2 cellular contexts compared by ENCODE assay signal in the genomic region with DNA sequence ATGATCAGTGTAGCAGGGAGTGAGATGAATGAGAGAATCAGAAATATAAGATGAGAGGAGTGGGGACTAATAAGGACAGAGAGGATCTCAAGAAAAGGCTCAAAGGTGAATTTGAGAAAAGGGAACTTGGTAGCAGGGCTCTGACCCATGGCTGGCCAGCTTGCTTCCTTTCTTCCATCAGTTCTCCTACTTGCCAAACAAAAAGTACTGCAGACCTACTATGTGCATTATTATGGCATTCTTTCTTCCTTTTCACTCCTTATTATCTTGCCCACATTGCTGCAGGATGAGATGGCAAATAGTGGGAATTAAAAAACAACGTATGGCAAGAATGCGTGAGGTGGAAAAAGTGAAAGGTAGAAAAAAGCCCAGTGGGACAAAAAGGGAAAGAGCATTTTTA.
A peak's percentile ranks its signal among the peaks of the same experiment; 100 is the strongest.
TF ChIP-seq lines count a peak whose summit lies in the region.

No MANE protein-coding gene starts in this region.

TF ChIP-seq in HepG2, 621 proteins besides CTCF, POLR2A, EP300 and RAD21:
- TF ChIP-seq ZMAT5 (CRISPR knock-in tag; IDR thresholded peaks at IDR 0.05; ENCODE audit: borderline replicate concordance, low read depth): no peak
- TF ChIP-seq ZNF274 (CRISPR knock-in tag; IDR thresholded peaks at IDR 0.05): no peak
- TF ChIP-seq ZNF776 (CRISPR knock-in tag; IDR thresholded peaks at IDR 0.05): no peak
- TF ChIP-seq HNRNPK (IDR thresholded peaks at IDR 0.05; ENCODE audit: low read depth, low read length, poor library complexity, severe bottlenecking): peak; percentile 46
- TF ChIP-seq ELK4 (CRISPR knock-in tag; IDR thresholded peaks at IDR 0.05; ENCODE audit: borderline replicate concordance): no peak
- no peak for TF ChIP-seq ZNF44 (CRISPR knock-in tag; IDR thresholded peaks at IDR 0.05)
- TF ChIP-seq ARNT2 (CRISPR knock-in tag; IDR thresholded peaks at IDR 0.05; ENCODE audit: low read depth): no peak
- TF ChIP-seq MYNN (CRISPR knock-in tag; IDR thresholded peaks at IDR 0.05; ENCODE audit: low read depth): no peak
- TF ChIP-seq ZKSCAN1 (IDR thresholded peaks at IDR 0.05; ENCODE audit: low read length): peak; percentile 66; the same call in 1 of the 2 replicates
- no peak for TF ChIP-seq ZNF251 (CRISPR knock-in tag; IDR thresholded peaks at IDR 0.05)
- no peak for TF ChIP-seq ZNF75D (CRISPR knock-in tag; IDR thresholded peaks at IDR 0.05; ENCODE audit: borderline replicate concordance)
- TF ChIP-seq TEAD2 (CRISPR knock-in tag; IDR thresholded peaks at IDR 0.05): no peak
- no peak for TF ChIP-seq ZNF570 (CRISPR knock-in tag; IDR thresholded peaks at IDR 0.05; ENCODE audit: borderline replicate concordance)

TF ChIP-seq in WTC11, 78 proteins besides CTCF, POLR2A, EP300 and RAD21:
- TF ChIP-seq ZNF121 (CRISPR knock-in tag; IDR thresholded peaks at IDR 0.05) (no peak), HMGA2 (CRISPR knock-in tag; IDR thresholded peaks at IDR 0.05) (no peak), NFYB (CRISPR knock-in tag; conservative IDR thresholded peaks at IDR 0.05; ENCODE audit: low read depth) (no peak), ATF2 (CRISPR knock-in tag; IDR thresholded peaks at IDR 0.05; ENCODE audit: borderline replicate concordance, low read depth) (no peak), ZNF232 (CRISPR knock-in tag; IDR thresholded peaks at IDR 0.05) (no peak), ZNF396 (CRISPR knock-in tag; IDR thresholded peaks at IDR 0.05; ENCODE audit: borderline replicate concordance) (no peak), KAT7 (CRISPR knock-in tag; IDR thresholded peaks at IDR 0.05; ENCODE audit: borderline replicate concordance) (no peak), NR3C1 (CRISPR knock-in tag; conservative IDR thresholded peaks at IDR 0.05; ENCODE audit: low read depth) (no peak), TCF7 (CRISPR knock-in tag; IDR thresholded peaks at IDR 0.05; ENCODE audit: low read depth) (no peak), IRF1 (CRISPR knock-in tag; IDR thresholded peaks at IDR 0.05) (no peak), CBFB (CRISPR knock-in tag; IDR thresholded peaks at IDR 0.05; ENCODE audit: low read depth) (no peak), ATF6 (CRISPR knock-in tag; IDR thresholded peaks at IDR 0.05) (no peak), GTF2I (CRISPR knock-in tag; conservative IDR thresholded peaks at IDR 0.05) (no peak), JAZF1 (CRISPR knock-in tag; IDR thresholded peaks at IDR 0.05) (no peak), ZNF138 (CRISPR knock-in tag; conservative IDR thresholded peaks at IDR 0.05) (no peak), USF1 (CRISPR knock-in tag; IDR thresholded peaks at IDR 0.05) (no peak), ZNF219 (CRISPR knock-in tag; IDR thresholded peaks at IDR 0.05; ENCODE audit: borderline replicate concordance) (no peak)
- TF ChIP-seq, protein P1, sequence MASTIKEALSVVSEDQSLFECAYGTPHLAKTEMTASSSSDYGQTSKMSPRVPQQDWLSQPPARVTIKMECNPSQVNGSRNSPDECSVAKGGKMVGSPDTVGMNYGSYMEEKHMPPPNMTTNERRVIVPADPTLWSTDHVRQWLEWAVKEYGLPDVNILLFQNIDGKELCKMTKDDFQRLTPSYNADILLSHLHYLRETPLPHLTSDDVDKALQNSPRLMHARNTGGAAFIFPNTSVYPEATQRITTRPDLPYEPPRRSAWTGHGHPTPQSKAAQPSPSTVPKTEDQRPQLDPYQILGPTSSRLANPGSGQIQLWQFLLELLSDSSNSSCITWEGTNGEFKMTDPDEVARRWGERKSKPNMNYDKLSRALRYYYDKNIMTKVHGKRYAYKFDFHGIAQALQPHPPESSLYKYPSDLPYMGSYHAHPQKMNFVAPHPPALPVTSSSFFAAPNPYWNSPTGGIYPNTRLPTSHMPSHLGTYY (CRISPR knock-in tag; IDR thresholded peaks at IDR 0.05): no peak
- TF ChIP-seq, protein P2, sequence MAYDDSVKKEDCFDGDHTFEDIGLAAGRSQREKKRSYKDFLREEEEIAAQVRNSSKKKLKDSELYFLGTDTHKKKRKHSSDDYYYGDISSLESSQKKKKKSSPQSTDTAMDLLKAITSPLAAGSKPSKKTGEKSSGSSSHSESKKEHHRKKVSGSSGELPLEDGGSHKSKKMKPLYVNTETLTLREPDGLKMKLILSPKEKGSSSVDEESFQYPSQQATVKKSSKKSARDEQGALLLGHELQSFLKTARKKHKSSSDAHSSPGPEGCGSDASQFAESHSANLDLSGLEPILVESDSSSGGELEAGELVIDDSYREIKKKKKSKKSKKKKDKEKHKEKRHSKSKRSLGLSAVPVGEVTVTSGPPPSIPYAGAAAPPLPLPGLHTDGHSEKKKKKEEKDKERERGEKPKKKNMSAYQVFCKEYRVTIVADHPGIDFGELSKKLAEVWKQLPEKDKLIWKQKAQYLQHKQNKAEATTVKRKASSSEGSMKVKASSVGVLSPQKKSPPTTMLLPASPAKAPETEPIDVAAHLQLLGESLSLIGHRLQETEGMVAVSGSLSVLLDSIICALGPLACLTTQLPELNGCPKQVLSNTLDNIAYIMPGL (CRISPR knock-in tag; IDR thresholded peaks at IDR 0.05): no peak
